Comparison of ENCODE assay signal across 1 cellular context in the genomic region with DNA sequence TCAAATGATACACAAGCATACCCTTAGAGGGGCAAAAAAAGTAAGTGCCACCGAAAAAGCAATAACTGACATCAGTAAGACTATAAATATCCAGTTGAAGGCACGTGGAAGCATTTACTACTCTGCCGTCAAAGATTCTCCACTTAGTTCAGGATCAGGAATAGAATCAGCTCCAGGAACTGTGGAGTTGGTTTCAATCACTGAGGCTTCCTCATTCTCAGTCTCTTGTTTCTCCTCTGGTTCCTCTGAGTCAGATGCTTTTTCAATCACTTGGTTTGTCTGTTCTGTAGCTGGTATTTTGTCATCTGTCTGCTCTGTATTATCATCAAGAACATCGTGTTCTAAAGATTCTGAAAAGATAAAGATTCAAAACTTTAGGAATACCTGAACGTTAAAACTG.
TF ChIP-seq lines count a peak whose summit lies in the region.

No MANE protein-coding gene starts in this region.

TF ChIP-seq in IMR-90, 13 proteins besides CTCF, POLR2A, EP300 and RAD21 (continued from another document):
- TF ChIP-seq, protein P1, sequence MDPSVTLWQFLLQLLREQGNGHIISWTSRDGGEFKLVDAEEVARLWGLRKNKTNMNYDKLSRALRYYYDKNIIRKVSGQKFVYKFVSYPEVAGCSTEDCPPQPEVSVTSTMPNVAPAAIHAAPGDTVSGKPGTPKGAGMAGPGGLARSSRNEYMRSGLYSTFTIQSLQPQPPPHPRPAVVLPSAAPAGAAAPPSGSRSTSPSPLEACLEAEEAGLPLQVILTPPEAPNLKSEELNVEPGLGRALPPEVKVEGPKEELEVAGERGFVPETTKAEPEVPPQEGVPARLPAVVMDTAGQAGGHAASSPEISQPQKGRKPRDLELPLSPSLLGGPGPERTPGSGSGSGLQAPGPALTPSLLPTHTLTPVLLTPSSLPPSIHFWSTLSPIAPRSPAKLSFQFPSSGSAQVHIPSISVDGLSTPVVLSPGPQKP (IDR thresholded peaks at IDR 0.05; ENCODE audit: borderline replicate concordance, low read depth, low read length), result no peak
- TF ChIP-seq BHLHE40 (IDR thresholded peaks at IDR 0.05; ENCODE audit: low read depth, low read length), result no peak
